Comparison of ENCODE assay signal across 1 cellular context in the genomic region with DNA sequence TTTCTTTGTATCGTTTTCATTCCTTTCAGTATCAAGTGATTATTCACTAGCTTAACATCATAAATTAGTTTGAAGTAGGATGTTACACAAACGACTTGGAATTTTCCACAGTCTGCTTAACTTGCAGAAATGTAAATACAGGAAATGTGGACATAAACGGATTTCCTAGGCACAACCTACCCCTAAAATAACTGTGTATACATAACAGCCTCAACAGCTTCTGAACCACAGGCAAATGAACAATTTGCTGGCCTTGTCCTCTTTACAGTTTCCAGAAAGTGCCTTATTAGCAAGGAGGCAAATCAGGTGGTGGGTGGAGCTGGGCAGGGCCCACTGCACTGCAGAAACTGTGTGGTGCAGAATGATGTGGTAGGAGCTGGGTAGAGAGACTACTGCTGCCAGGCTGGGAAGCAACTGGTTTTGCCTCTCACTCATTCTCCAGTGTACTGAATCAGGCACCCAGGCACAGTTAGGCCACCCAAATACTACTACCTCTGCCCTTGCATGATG.
A peak's percentile ranks its signal among the peaks of the same experiment; 100 is the strongest.
TF ChIP-seq lines count a peak whose summit lies in the region.

No MANE protein-coding gene starts in this region.

TF ChIP-seq in HepG2, 621 proteins besides CTCF, POLR2A, EP300 and RAD21 (continued from another document and continues in another):
- TF ChIP-seq ZNF770 (CRISPR knock-in tag; IDR thresholded peaks at IDR 0.05) (peak; percentile 51; the same call in 1 of the 2 replicates), ZBTB34 (CRISPR knock-in tag; IDR thresholded peaks at IDR 0.05) (0 out of 2 replicates have a peak, but pooled peaks have one; percentile 62), MED1 (CRISPR knock-in tag; IDR thresholded peaks at IDR 0.05) (peak; percentile 95), ZNF784 (CRISPR knock-in tag; IDR thresholded peaks at IDR 0.05; ENCODE audit: borderline replicate concordance) (0 out of 2 replicates have a peak, but pooled peaks have one; percentile 24), NFIC (IDR thresholded peaks at IDR 0.05; ENCODE audit: low read length) (peak; percentile 88; the same call in 1 of the 2 replicates), RNF219 (CRISPR knock-in tag; IDR thresholded peaks at IDR 0.05) (no peak), SRSF9 (IDR thresholded peaks at IDR 0.05; ENCODE audit: borderline replicate concordance, insufficient read depth, low read depth, low read length, poor library complexity, severe bottlenecking) (no peak), DPF2 (CRISPR knock-in tag; IDR thresholded peaks at IDR 0.05; ENCODE audit: borderline replicate concordance, low read depth) (no peak), NR2F1 (CRISPR knock-in tag; IDR thresholded peaks at IDR 0.05) (no peak), SP5 (CRISPR knock-in tag; IDR thresholded peaks at IDR 0.05; ENCODE audit: borderline replicate concordance, low read depth) (peak; percentile 91), ATF7-NPFF (CRISPR knock-in tag; IDR thresholded peaks at IDR 0.05; ENCODE audit: low read depth) (0 out of 2 replicates have a peak, but pooled peaks have one; percentile 26), MIXL1 (CRISPR knock-in tag; IDR thresholded peaks at IDR 0.05) (peak; percentile 92), FOSL1 (CRISPR knock-in tag; IDR thresholded peaks at IDR 0.05; ENCODE audit: borderline replicate concordance) (no peak), ZSCAN20 (CRISPR knock-in tag; IDR thresholded peaks at IDR 0.05; ENCODE audit: borderline replicate concordance) (no peak), ZNF207 (IDR thresholded peaks at IDR 0.05; ENCODE audit: borderline replicate concordance) (no peak), TFDP1 (CRISPR knock-in tag; IDR thresholded peaks at IDR 0.05; ENCODE audit: borderline replicate concordance) (peak; percentile 59; the same call in 1 of the 2 replicates), MXD3 (CRISPR knock-in tag; IDR thresholded peaks at IDR 0.05) (no peak), KAT8 (CRISPR knock-in tag; IDR thresholded peaks at IDR 0.05) (peak; percentile 74), MXD4 (CRISPR knock-in tag; IDR thresholded peaks at IDR 0.05) (peak; percentile 46; the same call in 1 of the 2 replicates), SALL2 (CRISPR knock-in tag; IDR thresholded peaks at IDR 0.05) (0 out of 2 replicates have a peak, but pooled peaks have one; percentile 48), ZNF678 (CRISPR knock-in tag; IDR thresholded peaks at IDR 0.05) (no peak), GATA4 (IDR thresholded peaks at IDR 0.05; ENCODE audit: borderline replicate concordance, low read depth) (peak; percentile 51; the same call in 1 of the 2 replicates), KLF9 (CRISPR knock-in tag; IDR thresholded peaks at IDR 0.05; ENCODE audit: low read depth) (peak; percentile 65; the same call in 1 of the 2 replicates), SSRP1 (CRISPR knock-in tag; IDR thresholded peaks at IDR 0.05) (peak; percentile 56; the same call in 1 of the 2 replicates), DMTF1 (CRISPR knock-in tag; IDR thresholded peaks at IDR 0.05) (no peak)
- TF ChIP-seq, protein P1, sequence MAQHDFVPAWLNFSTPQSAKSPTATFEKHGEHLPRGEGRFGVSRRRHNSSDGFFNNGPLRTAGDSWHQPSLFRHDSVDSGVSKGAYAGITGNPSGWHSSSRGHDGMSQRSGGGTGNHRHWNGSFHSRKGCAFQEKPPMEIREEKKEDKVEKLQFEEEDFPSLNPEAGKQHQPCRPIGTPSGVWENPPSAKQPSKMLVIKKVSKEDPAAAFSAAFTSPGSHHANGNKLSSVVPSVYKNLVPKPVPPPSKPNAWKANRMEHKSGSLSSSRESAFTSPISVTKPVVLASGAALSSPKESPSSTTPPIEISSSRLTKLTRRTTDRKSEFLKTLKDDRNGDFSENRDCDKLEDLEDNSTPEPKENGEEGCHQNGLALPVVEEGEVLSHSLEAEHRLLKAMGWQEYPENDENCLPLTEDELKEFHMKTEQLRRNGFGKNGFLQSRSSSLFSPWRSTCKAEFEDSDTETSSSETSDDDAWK (CRISPR knock-in tag; IDR thresholded peaks at IDR 0.05) = no peak
- TF ChIP-seq, protein P2, sequence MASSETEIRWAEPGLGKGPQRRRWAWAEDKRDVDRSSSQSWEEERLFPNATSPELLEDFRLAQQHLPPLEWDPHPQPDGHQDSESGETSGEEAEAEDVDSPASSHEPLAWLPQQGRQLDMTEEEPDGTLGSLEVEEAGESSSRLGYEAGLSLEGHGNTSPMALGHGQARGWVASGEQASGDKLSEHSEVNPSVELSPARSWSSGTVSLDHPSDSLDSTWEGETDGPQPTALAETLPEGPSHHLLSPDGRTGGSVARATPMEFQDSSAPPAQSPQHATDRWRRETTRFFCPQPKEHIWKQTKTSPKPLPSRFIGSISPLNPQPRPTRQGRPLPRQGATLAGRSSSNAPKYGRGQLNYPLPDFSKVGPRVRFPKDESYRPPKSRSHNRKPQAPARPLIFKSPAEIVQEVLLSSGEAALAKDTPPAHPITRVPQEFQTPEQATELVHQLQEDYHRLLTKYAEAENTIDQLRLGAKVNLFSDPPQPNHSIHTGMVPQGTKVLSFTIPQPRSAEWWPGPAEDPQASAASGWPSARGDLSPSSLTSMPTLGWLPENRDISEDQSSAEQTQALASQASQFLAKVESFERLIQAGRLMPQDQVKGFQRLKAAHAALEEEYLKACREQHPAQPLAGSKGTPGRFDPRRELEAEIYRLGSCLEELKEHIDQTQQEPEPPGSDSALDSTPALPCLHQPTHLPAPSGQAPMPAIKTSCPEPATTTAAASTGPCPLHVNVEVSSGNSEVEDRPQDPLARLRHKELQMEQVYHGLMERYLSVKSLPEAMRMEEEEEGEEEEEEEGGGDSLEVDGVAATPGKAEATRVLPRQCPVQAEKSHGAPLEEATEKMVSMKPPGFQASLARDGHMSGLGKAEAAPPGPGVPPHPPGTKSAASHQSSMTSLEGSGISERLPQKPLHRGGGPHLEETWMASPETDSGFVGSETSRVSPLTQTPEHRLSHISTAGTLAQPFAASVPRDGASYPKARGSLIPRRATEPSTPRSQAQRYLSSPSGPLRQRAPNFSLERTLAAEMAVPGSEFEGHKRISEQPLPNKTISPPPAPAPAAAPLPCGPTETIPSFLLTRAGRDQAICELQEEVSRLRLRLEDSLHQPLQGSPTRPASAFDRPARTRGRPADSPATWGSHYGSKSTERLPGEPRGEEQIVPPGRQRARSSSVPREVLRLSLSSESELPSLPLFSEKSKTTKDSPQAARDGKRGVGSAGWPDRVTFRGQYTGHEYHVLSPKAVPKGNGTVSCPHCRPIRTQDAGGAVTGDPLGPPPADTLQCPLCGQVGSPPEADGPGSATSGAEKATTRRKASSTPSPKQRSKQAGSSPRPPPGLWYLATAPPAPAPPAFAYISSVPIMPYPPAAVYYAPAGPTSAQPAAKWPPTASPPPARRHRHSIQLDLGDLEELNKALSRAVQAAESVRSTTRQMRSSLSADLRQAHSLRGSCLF (CRISPR knock-in tag; IDR thresholded peaks at IDR 0.05; ENCODE audit: borderline replicate concordance) = no peak
